30 cellular contexts compared by ENCODE assay signal in genomic region chr15:87917480-87917879, GRCh38.
"Had no signal": no experiment of that assay in that cellular context is flagged by ENCODE, and none has a peak within 500 bp of the region (broad histone marks: within the 10 kb centered on the region; RNA-seq: fewer than 3 reads in every experiment).

No MANE protein-coding gene starts in this region.

- H3K4me3 Mint-ChIP-seq: mesothelial cell of epicardium; naive B cell; natural killer cell; nephron progenitor cell; neural progenitor cell; stimulated activated memory B cell treated with anti-CD40 and anti-IgM and Interleukin-4, amounts not matched to agents 10 μg/mL and 1 μg/mL and 100 μg/mL, for 72 hours had no signal

- H3K4me1 ChIP-seq: left lung, lower lobe of right lung, neural progenitor cell, right atrium auricular region, right lobe of liver, stomach, testis, thyroid gland, transverse colon, upper lobe of left lung, vagina had no signal

- H3K4me3 ChIP-seq: left lung, lower lobe of right lung, neural progenitor cell, ovary, right atrium auricular region, right lobe of liver, smooth muscle cell, stomach, testis, thyroid gland, transverse colon, upper lobe of left lung, vagina had no signal

- DNase-seq: hippocampal formation; kidney glomerular epithelial cell; left colon; left lung; lower lobe of right lung; mesendoderm; naive B cell; natural killer cell; nephron progenitor cell; occipital lobe; ovary; right lobe of liver; stimulated activated CD4-positive, alpha-beta T cell treated with anti-CD3 and anti-CD28 coated beads, Interleukin-1b, Interleukin-23, amount 100 ng/mL, for 48 hours; stimulated activated CD4-positive, alpha-beta T cell treated with anti-CD3 and anti-CD28 coated beads, Interleukin-2, amount 100 ng/mL, for 48 hours; stimulated activated CD4-positive, alpha-beta T cell treated with anti-CD3 and anti-CD28 coated beads, Interleukin-4, amount 100 ng/mL, for 4 hours; stimulated activated CD8-positive, alpha-beta memory T cell treated with anti-CD3 and anti-CD28 coated beads, Interleukin-4, amount 100 ng/mL, for 48 hours; stimulated activated naive CD4-positive, alpha-beta T cell treated with Interleukin-2 at 50 U/mL for 16 hours; stomach; testis; thyroid gland; transverse colon; upper lobe of left lung had no signal

- H3K9me3 ChIP-seq: left lung, lower lobe of right lung, neutrophil, ovary, right atrium auricular region, right lobe of liver, stomach, testis, thyroid gland, transverse colon, upper lobe of left lung, vagina had no signal

- H3K27me3 ChIP-seq: left lung, neural progenitor cell, ovary, right atrium auricular region, right lobe of liver, stomach, testis, thyroid gland, transverse colon, upper lobe of left lung, vagina had no signal

- H3K36me3 ChIP-seq: left lung, lower lobe of right lung, neural progenitor cell, neutrophil, ovary, right atrium auricular region, right lobe of liver, stomach, thyroid gland, transverse colon, upper lobe of left lung, vagina had no signal

- ATAC-seq: left colon; left lung; lower lobe of right lung; natural killer cell; right lobe of liver; stimulated activated memory B cell treated with anti-CD40 and anti-IgM and Interleukin-4, amounts not matched to agents 10 μg/mL and 1 μg/mL and 100 μg/mL, for 72 hours had no signal

- H3K4me1 Mint-ChIP-seq: mesothelial cell of epicardium; naive B cell; natural killer cell; nephron progenitor cell; neural progenitor cell; stimulated activated memory B cell treated with anti-CD40 and anti-IgM and Interleukin-4, amounts not matched to agents 10 μg/mL and 1 μg/mL and 100 μg/mL, for 72 hours had no signal

- H3K27me3 Mint-ChIP-seq: stimulated activated memory B cell treated with anti-CD40 and anti-IgM and Interleukin-4, amounts not matched to agents 10 μg/mL and 1 μg/mL and 100 μg/mL, for 72 hours had no signal

- H3K9me3 Mint-ChIP-seq: nephron progenitor cell, neural progenitor cell had no signal

- H2AFZ ChIP-seq: neural progenitor cell had no signal

- H3K27ac Mint-ChIP-seq: mesothelial cell of epicardium; naive B cell; natural killer cell; nephron progenitor cell; neural progenitor cell; progenitor cell of endocrine pancreas; stimulated activated memory B cell treated with anti-CD40 and anti-IgM and Interleukin-4, amounts not matched to agents 10 μg/mL and 1 μg/mL and 100 μg/mL, for 72 hours had no signal

- H3K9ac ChIP-seq: neural progenitor cell had no signal

- H3K36me3 Mint-ChIP-seq: mesothelial cell of epicardium; naive B cell; natural killer cell; neural progenitor cell; stimulated activated memory B cell treated with anti-CD40 and anti-IgM and Interleukin-4, amounts not matched to agents 10 μg/mL and 1 μg/mL and 100 μg/mL, for 72 hours had no signal

- H3K27ac ChIP-seq: left lung, lower lobe of right lung, neural progenitor cell, ovary, right atrium auricular region, right lobe of liver, stomach, testis, thyroid gland, transverse colon, upper lobe of left lung, vagina had no signal

- H3K4me2 ChIP-seq: neural progenitor cell, smooth muscle cell had no signal
